In genomic region chr19:41521860-41522555, GRCh38 we compare ENCODE assay signal across 8 cellular contexts. TPM values are rescaled to one million over a fixed set of nuclear protein-coding genes. Genes with fewer than 3 reads are reported as not detected.
DNase-seq lines count a peak whose midpoint lies in the region; ATAC-seq and TF ChIP-seq lines count a peak whose summit lies in the region.

No MANE protein-coding gene starts in this region.

- DNase-seq in NOMO-1 treated with DMSO at 0.1 percent for 48 hours (lab: John Stamatoyannopoulos, UW; ENCODE audit: unreplicated experiment) (peak; percentile 4), ascending aorta (ENCODE audit: low spot score in 2 of 2) (no peak), mucosa of descending colon (peak in 2 of 3 donors; percentile 34 to 41)
- DNase-seq in NK-92 treated with Interleukin-12 subunit alpha and Interleukin-12 subunit beta, amount 100 ng/mL, for 24 hours (lab: John Stamatoyannopoulos, UW) = no peak

- intact Hi-C loops in ascending aorta (cut with DNase I) (no loop called here), mucosa of descending colon (cut with DNase I, micrococcal nuclease) (no loop called here)

- no peaks in the 10 kb centered on the region for H3K36me3 ChIP-seq in ascending aorta
- H3K36me3 ChIP-seq in mucosa of descending colon (ENCODE audit: low read depth) = no peaks in the 10 kb centered on the region

- no peaks in the 10 kb centered on the region for H3K9me3 ChIP-seq in ascending aorta
- no peaks in the 10 kb centered on the region for H3K9me3 ChIP-seq in mucosa of descending colon

- TF ChIP-seq CTCF in ascending aorta (IDR thresholded peaks at IDR 0.05) (no peak), mucosa of descending colon (IDR thresholded peaks at IDR 0.05) (no peak)

- H3K4me1 ChIP-seq in ascending aorta (no peaks in the 10 kb centered on the region), mucosa of descending colon (ENCODE audit: low read depth) (no peaks in the 10 kb centered on the region)

- peak overlapping the region; percentile 39 to 55 for H3K4me3 ChIP-seq in ascending aorta
- H3K4me3 ChIP-seq in mucosa of descending colon = no peak overlapping the region

- H3K27me3 ChIP-seq in ascending aorta = no peaks in the 10 kb centered on the region

- peak overlapping the region in 1 of 2 donors; percentile 52 for H3K27ac ChIP-seq in ascending aorta

- ATAC-seq in GM19463 (IDR thresholded peaks at IDR 0.05; ENCODE audit: unreplicated experiment) (peak; percentile 48), mucosa of descending colon (peak; percentile 65), GM18519 (IDR thresholded peaks at IDR 0.05; ENCODE audit: low FRiP score, unreplicated experiment) (no peak), HG03521 (IDR thresholded peaks at IDR 0.05; ENCODE audit: unreplicated experiment) (no peak), GM19455 (IDR thresholded peaks at IDR 0.05; ENCODE audit: unreplicated experiment) (no peak)

RNA-seq across cellular contexts. Expression of gene CEACAM21, which starts 54.0 kb away (rescaled TPM):
- total RNA-seq in ascending aorta = not detected
- 1 to 10 TPM; 1.4 to 2.1 (median 1.9) TPM for total RNA-seq in mucosa of descending colon

Comparison
In these comparisons a context has a peak if more than half of its experiments do, and no peak if none do; other contexts are left out.
1. ATAC-seq: peak in GM19463 (single experiment) and mucosa of descending colon (single experiment); none in GM18519 (single experiment), HG03521 (single experiment) and GM19455 (single experiment).
2. DNase-seq: peak in NOMO-1 treated with DMSO at 0.1 percent for 48 hours (single experiment) and mucosa of descending colon (2 of 3); none in ascending aorta (0 of 2) and NK-92 treated with Interleukin-12 subunit alpha and Interleukin-12 subunit beta, amount 100 ng/mL, for 24 hours (single experiment).